In genomic region chr9:28547469-28547981, GRCh38 we compare ENCODE assay signal across 8 cellular contexts.
"Had no signal": no experiment of that assay in that cellular context is flagged by ENCODE, and none has a peak within 500 bp of the region (broad histone marks: within the 10 kb centered on the region; RNA-seq: fewer than 3 reads in every experiment).

No MANE protein-coding gene starts in this region.

- H3K4me1 ChIP-seq: HAP-1 had no signal

- H3K9me3 ChIP-seq: HAP-1 had no signal

- H3K4me3 ChIP-seq: GM23248, HAP-1 had no signal

- H3K9ac ChIP-seq: GM23248 had no signal

- DNase-seq: GM23248, GOT3, H7, HFFc6 had no signal

- ATAC-seq: HCT116, HepG2 had no signal

- H3K36me3 ChIP-seq: HAP-1 had no signal

- H3K27ac ChIP-seq: GM23248, HL-60 had no signal

- H2AFZ ChIP-seq: GM23248 had no signal
